Comparison of ENCODE assay signal across 13 cellular contexts in the genomic region with DNA sequence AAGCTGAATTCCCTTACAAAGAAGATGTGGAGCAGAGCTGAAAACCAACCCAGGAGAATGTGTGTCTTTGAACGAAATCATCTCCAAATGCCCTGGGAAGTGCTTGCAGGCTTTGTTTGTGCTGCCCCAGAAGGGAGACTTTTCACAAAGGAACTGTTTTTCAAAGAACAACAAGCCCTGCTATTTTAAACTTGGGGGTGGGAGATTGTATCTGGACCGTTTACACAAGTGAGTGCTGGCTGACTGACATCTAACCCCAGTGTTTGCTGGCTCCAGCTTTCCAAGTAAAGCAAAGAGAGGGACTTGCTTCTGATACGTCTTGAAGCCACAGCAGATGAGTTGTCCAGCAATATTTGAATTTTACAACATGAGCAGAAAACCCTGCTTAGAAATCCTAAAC. TPM values are rescaled to one million over a fixed set of nuclear protein-coding genes. Genes with fewer than 3 reads are reported as not detected.
DNase-seq lines count a peak whose midpoint lies in the region; ATAC-seq and TF ChIP-seq lines count a peak whose summit lies in the region.
"Had no signal": no experiment of that assay in that cellular context is flagged by ENCODE, and none has a peak within 500 bp of the region (broad histone marks: within the 10 kb centered on the region; RNA-seq: fewer than 3 reads in every experiment).

No MANE protein-coding gene starts in this region.

- H3K27me3 Mint-ChIP-seq in activated T-helper 2 cell treated with anti-CD3 and anti-CD28 coated beads, Interferon-gamma antibody, Interleukin-2, Interleukin-4, amounts not matched to agents 10 μg/mL and 5 μg/mL and 100 μg/mL, durations not matched to agents 14 hours and 24 hours and 36 hours (ENCODE audit: low read depth): peaks cover 47% of the 10 kb centered on the region

- H3K4me1 Mint-ChIP-seq in activated T-helper 2 cell treated with anti-CD3 and anti-CD28 coated beads, Interferon-gamma antibody, Interleukin-2, Interleukin-4, amounts not matched to agents 10 μg/mL and 5 μg/mL and 100 μg/mL, durations not matched to agents 14 hours and 24 hours and 36 hours (ENCODE audit: low read depth): peaks cover 2% of the 10 kb centered on the region

- peaks cover 0 to 54% (median 40%) of the 10 kb centered on the region in 7 donors for H3K27me3 ChIP-seq in heart right ventricle
- peaks cover 0 to 15% of the 10 kb centered on the region in 2 donors for H3K27me3 ChIP-seq in duodenal mucosa (ENCODE audit: control insufficient read depth in 1 of 2, insufficient read depth in 2 of 2, low read length in 2 of 2)
- H3K27me3 ChIP-seq in upper lobe of right lung: peaks cover 11% of the 10 kb centered on the region

- H3K27ac Mint-ChIP-seq in activated T-helper 2 cell treated with anti-CD3 and anti-CD28 coated beads, Interferon-gamma antibody, Interleukin-2, Interleukin-4, amounts not matched to agents 10 μg/mL and 5 μg/mL and 100 μg/mL, durations not matched to agents 14 hours and 24 hours and 36 hours: no peak overlapping the region

- H3K9me3 Mint-ChIP-seq in activated T-helper 2 cell treated with anti-CD3 and anti-CD28 coated beads, Interferon-gamma antibody, Interleukin-2, Interleukin-4, amounts not matched to agents 10 μg/mL and 5 μg/mL and 100 μg/mL, durations not matched to agents 14 hours and 24 hours and 36 hours: no peaks in the 10 kb centered on the region

- H3K4me3 Mint-ChIP-seq in activated T-helper 2 cell treated with anti-CD3 and anti-CD28 coated beads, Interferon-gamma antibody, Interleukin-2, Interleukin-4, amounts not matched to agents 10 μg/mL and 5 μg/mL and 100 μg/mL, durations not matched to agents 14 hours and 24 hours and 36 hours (ENCODE audit: low read depth): no peak overlapping the region

- intact Hi-C loops in heart right ventricle (cut with DNase I): loop anchor here in 1 of 10 donors (10.0 kb wide), 1 partner anchor 105 kb away; no protein-coding TSS in a partner anchor
- intact Hi-C loops in Right ventricle myocardium inferior (cut with DNase I): no loop called here
- intact Hi-C loops in upper lobe of right lung (cut with DNase I): no loop called here
- intact Hi-C loops in lower leg skin (cut with DNase I; ENCODE audit: low total_unique reads): no loop called here
- intact Hi-C loops in activated T-helper 2 cell treated with anti-CD3 and anti-CD28 coated beads, Interferon-gamma antibody, Interleukin-2, Interleukin-4, amounts not matched to agents 10 μg/mL and 5 μg/mL and 100 μg/mL, durations not matched to agents 14 hours and 24 hours and 36 hours (cut with micrococcal nuclease): no loop called here

- no peak for DNase-seq in heart right ventricle
- DNase-seq in Right ventricle myocardium inferior (ENCODE audit: missing footprints): no peak
- DNase-seq in upper lobe of right lung: no peak
- DNase-seq in lower leg skin (ENCODE audit: low spot score in 2 of 2): no peak
- no peak for DNase-seq in activated T-helper 2 cell treated with anti-CD3 and anti-CD28 coated beads, Interferon-gamma antibody, Interleukin-2, Interleukin-4, amounts not matched to agents 10 μg/mL and 5 μg/mL and 100 μg/mL, durations not matched to agents 14 hours and 24 hours and 36 hours (ENCODE audit: low spot score)
- DNase-seq in NCI-H1694 (lab: John Stamatoyannopoulos, UW): no peak
- DNase-seq: dermis blood vessel endothelial cell, GF-D8, NCI-H1694 treated with DMSO at 0.1 percent for 48 hours had no signal

- TF ChIP-seq POLR2A in lower leg skin (IDR thresholded peaks at IDR 0.05): no peak

- peak in 2 of 8 donors; percentile 19 to 48 for ATAC-seq in heart right ventricle
- no peak for ATAC-seq in Right ventricle myocardium inferior
- no peak for ATAC-seq in upper lobe of right lung

- no peak overlapping the region for H3K9ac ChIP-seq in duodenal mucosa (ENCODE audit: low read depth in 1 of 2, low read length in 2 of 2)

- H3K4me3 ChIP-seq in heart right ventricle: peak overlapping the region in 9 of 10 donors; percentile 21 to 60 (median 53)
- peak overlapping the region; percentile 25 to 31 for H3K4me3 ChIP-seq in duodenal mucosa (ENCODE audit: low read depth in 1 of 2, low read length in 2 of 2)
- peak overlapping the region; percentile 64 for H3K4me3 ChIP-seq in mesodermal cell (ENCODE audit: extremely low read depth, insufficient read depth, low read length, poor library complexity, severe bottlenecking)
- H3K4me3 ChIP-seq in upper lobe of right lung: peak overlapping the region; percentile 52
- H3K4me3 ChIP-seq in lower leg skin (ENCODE audit: low read depth, poor library complexity, severe bottlenecking): no peak overlapping the region

- TF ChIP-seq CTCF in heart right ventricle (IDR thresholded peaks at IDR 0.05): no peak
- TF ChIP-seq CTCF in upper lobe of right lung (IDR thresholded peaks at IDR 0.05): no peak
- no peak for TF ChIP-seq CTCF in lower leg skin (IDR thresholded peaks at IDR 0.05)

- H3K36me3 Mint-ChIP-seq in activated T-helper 2 cell treated with anti-CD3 and anti-CD28 coated beads, Interferon-gamma antibody, Interleukin-2, Interleukin-4, amounts not matched to agents 10 μg/mL and 5 μg/mL and 100 μg/mL, durations not matched to agents 14 hours and 24 hours and 36 hours (ENCODE audit: low read depth): no peaks in the 10 kb centered on the region

- H3K4me1 ChIP-seq in heart right ventricle (peaks cover 0 to 27% (median 13%) of the 10 kb centered on the region in 9 donors), duodenal mucosa (ENCODE audit: control insufficient read depth in 1 of 2, insufficient read depth in 2 of 2, low read length in 2 of 2) (no peaks in the 10 kb centered on the region), mesodermal cell (ENCODE audit: control insufficient read depth, insufficient read depth, low read length, poor library complexity, severe bottlenecking) (peaks cover 30% of the 10 kb centered on the region), upper lobe of right lung (peaks cover 6% of the 10 kb centered on the region)

- no peak overlapping the region for H3K27ac ChIP-seq in heart right ventricle
- no peak overlapping the region for H3K27ac ChIP-seq in duodenal mucosa (ENCODE audit: low read depth, low read length)
- H3K27ac ChIP-seq in mesodermal cell (ENCODE audit: low read depth, low read length, severe bottlenecking): peak overlapping the region; percentile 88
- H3K27ac ChIP-seq in upper lobe of right lung: peak overlapping the region; percentile 36
- H3K27ac ChIP-seq: HL-60 had no signal

- H3K9me3 ChIP-seq in heart right ventricle: peaks cover 0 to 6% (median 0%) of the 10 kb centered on the region in 11 donors
- no peaks in the 10 kb centered on the region for H3K9me3 ChIP-seq in duodenal mucosa (ENCODE audit: control insufficient read depth in 1 of 2, low read length in 2 of 2)
- no peaks in the 10 kb centered on the region for H3K9me3 ChIP-seq in mesodermal cell (ENCODE audit: control insufficient read depth, low read length)
- no peaks in the 10 kb centered on the region for H3K9me3 ChIP-seq in upper lobe of right lung

- 24 to 27% methylated on average over 3 of the region's 3 CpGs for WGBS in heart right ventricle, 2 donors
- 10 to 11% methylated on average over 3 of the region's 3 CpGs for WGBS in mesodermal cell (ENCODE audit: insufficient coverage in 2 of 2), 2 experiments
- 33 to 35% methylated on average over 3 of the region's 3 CpGs for WGBS in lower leg skin, 2 donors

- H3K36me3 ChIP-seq in heart right ventricle: no peaks in the 10 kb centered on the region
- H3K36me3 ChIP-seq in duodenal mucosa (ENCODE audit: control insufficient read depth in 1 of 2, insufficient read depth in 2 of 2, low read length in 2 of 2): no peaks in the 10 kb centered on the region
- H3K36me3 ChIP-seq in mesodermal cell (ENCODE audit: control insufficient read depth, insufficient read depth, low read length): peaks cover 12% of the 10 kb centered on the region
- H3K36me3 ChIP-seq in upper lobe of right lung: no peaks in the 10 kb centered on the region

RNA-seq across cellular contexts. Expression of gene ADAMTS12, which starts 1.6 kb away (rescaled TPM):
- 1 to 10 TPM; 1.1 to 3.7 (median 1.4) TPM for total RNA-seq in heart right ventricle
- polyA plus RNA-seq in heart right ventricle: under 1 TPM; 0.37 to 0.99 TPM
- 2.1 TPM for total RNA-seq in Right ventricle myocardium inferior
- polyA plus RNA-seq in mesodermal cell (2013, experiment 1 of 2): 33.8 TPM
- polyA plus RNA-seq in mesodermal cell (2013, experiment 2 of 2): 38.3 TPM
- 11.2 TPM for total RNA-seq in upper lobe of right lung
- total RNA-seq in lower leg skin: 1 to 10 TPM in 2 of 4 donors, under 1 TPM in 2; 0.22 to 1.2 (median 0.77) TPM
- total RNA-seq in activated T-helper 2 cell treated with anti-CD3 and anti-CD28 coated beads, Interferon-gamma antibody, Interleukin-2, Interleukin-4, amounts not matched to agents 10 μg/mL and 5 μg/mL and 100 μg/mL, durations not matched to agents 14 hours and 24 hours and 36 hours: not detected in 2 replicates

RNA-seq across cellular contexts. Expression of gene RXFP3, which starts 46.0 kb away (rescaled TPM):
- total RNA-seq in heart right ventricle (not detected), Right ventricle myocardium inferior (not detected), upper lobe of right lung (not detected), lower leg skin (not detected)
- polyA plus RNA-seq in heart right ventricle: under 1 TPM in 1 of 2 donors, not detected in 1; 0.01 TPM
- polyA plus RNA-seq in mesodermal cell (2013, experiment 1 of 2): not detected
- not detected for polyA plus RNA-seq in mesodermal cell (2013, experiment 2 of 2)
- not detected in 2 replicates for total RNA-seq in activated T-helper 2 cell treated with anti-CD3 and anti-CD28 coated beads, Interferon-gamma antibody, Interleukin-2, Interleukin-4, amounts not matched to agents 10 μg/mL and 5 μg/mL and 100 μg/mL, durations not matched to agents 14 hours and 24 hours and 36 hours
- total RNA-seq: dermis blood vessel endothelial cell, posterior vena cava had no signal

Comparison
In these comparisons a context has a peak if more than half of its experiments do, and no peak if none do; other contexts are left out.
1. H3K27ac ChIP-seq: peak in mesodermal cell (single experiment) and upper lobe of right lung (single experiment); none in heart right ventricle (0 of 10) and duodenal mucosa (single experiment).